In the genomic region with DNA sequence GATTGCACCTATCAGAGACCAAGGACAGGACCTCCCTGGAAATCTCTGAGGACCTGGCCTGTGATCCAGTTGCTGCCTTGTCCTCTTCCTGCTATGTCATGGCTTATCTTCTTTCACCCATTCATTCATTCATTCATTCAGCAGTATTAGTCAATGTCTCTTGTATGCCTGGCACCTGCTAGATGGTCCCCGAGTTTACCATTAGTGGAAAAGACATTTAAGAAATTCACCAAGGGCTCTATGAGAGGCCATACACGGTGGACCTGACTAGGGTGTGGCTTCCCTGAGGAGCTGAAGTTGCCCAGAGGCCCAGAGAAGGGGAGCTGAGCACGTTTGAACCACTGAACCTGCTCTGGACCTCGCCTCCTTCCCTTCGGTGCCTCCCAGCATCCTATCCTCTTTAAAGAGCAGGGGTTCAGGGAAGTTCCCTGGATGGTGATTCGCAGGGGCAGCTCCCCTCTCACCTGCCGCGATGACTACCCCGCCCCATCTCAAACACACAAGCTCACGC, we compare ENCODE assay signal across 1 cellular context.
TF ChIP-seq lines count a peak whose summit lies in the region.

No MANE protein-coding gene starts in this region.

TF ChIP-seq in WTC11, 78 proteins besides CTCF, POLR2A, EP300 and RAD21 (continued from another document):
- TF ChIP-seq, protein P1, sequence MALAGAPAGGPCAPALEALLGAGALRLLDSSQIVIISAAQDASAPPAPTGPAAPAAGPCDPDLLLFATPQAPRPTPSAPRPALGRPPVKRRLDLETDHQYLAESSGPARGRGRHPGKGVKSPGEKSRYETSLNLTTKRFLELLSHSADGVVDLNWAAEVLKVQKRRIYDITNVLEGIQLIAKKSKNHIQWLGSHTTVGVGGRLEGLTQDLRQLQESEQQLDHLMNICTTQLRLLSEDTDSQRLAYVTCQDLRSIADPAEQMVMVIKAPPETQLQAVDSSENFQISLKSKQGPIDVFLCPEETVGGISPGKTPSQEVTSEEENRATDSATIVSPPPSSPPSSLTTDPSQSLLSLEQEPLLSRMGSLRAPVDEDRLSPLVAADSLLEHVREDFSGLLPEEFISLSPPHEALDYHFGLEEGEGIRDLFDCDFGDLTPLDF (CRISPR knock-in tag; IDR thresholded peaks at IDR 0.05), result no peak
- TF ChIP-seq IRF2 (CRISPR knock-in tag; IDR thresholded peaks at IDR 0.05; ENCODE audit: borderline replicate concordance, low read depth) (no peak), ZBTB21 (CRISPR knock-in tag; IDR thresholded peaks at IDR 0.05; ENCODE audit: borderline replicate concordance) (no peak), ATF1 (CRISPR knock-in tag; IDR thresholded peaks at IDR 0.05) (no peak), SMAD3 (CRISPR knock-in tag; IDR thresholded peaks at IDR 0.05; ENCODE audit: borderline replicate concordance) (no peak), NFATC4 (CRISPR knock-in tag; IDR thresholded peaks at IDR 0.05) (no peak)
- TF ChIP-seq, protein P2, sequence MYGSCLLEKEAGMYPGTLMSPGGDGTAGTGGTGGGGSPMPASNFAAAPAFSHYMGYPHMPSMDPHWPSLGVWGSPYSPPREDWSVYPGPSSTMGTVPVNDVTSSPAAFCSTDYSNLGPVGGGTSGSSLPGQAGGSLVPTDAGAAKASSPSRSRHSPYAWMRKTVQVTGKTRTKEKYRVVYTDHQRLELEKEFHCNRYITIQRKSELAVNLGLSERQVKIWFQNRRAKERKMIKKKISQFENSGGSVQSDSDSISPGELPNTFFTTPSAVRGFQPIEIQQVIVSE (CRISPR knock-in tag; IDR thresholded peaks at IDR 0.05; ENCODE audit: borderline replicate concordance), result no peak
- TF ChIP-seq, protein P3, sequence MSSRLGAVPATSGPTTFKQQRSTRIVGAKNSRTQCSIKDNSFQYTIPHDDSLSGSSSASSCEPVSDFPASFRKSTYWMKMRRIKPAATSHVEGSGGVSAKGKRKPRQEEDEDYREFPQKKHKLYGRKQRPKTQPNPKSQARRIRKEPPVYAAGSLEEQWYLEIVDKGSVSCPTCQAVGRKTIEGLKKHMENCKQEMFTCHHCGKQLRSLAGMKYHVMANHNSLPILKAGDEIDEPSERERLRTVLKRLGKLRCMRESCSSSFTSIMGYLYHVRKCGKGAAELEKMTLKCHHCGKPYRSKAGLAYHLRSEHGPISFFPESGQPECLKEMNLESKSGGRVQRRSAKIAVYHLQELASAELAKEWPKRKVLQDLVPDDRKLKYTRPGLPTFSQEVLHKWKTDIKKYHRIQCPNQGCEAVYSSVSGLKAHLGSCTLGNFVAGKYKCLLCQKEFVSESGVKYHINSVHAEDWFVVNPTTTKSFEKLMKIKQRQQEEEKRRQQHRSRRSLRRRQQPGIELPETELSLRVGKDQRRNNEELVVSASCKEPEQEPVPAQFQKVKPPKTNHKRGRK (CRISPR knock-in tag; IDR thresholded peaks at IDR 0.05; ENCODE audit: borderline replicate concordance), result no peak
- TF ChIP-seq, protein P4, sequence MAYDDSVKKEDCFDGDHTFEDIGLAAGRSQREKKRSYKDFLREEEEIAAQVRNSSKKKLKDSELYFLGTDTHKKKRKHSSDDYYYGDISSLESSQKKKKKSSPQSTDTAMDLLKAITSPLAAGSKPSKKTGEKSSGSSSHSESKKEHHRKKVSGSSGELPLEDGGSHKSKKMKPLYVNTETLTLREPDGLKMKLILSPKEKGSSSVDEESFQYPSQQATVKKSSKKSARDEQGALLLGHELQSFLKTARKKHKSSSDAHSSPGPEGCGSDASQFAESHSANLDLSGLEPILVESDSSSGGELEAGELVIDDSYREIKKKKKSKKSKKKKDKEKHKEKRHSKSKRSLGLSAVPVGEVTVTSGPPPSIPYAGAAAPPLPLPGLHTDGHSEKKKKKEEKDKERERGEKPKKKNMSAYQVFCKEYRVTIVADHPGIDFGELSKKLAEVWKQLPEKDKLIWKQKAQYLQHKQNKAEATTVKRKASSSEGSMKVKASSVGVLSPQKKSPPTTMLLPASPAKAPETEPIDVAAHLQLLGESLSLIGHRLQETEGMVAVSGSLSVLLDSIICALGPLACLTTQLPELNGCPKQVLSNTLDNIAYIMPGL (CRISPR knock-in tag; IDR thresholded peaks at IDR 0.05), result no peak
